ENCODE assay signal across 10 cellular contexts in the genomic region with DNA sequence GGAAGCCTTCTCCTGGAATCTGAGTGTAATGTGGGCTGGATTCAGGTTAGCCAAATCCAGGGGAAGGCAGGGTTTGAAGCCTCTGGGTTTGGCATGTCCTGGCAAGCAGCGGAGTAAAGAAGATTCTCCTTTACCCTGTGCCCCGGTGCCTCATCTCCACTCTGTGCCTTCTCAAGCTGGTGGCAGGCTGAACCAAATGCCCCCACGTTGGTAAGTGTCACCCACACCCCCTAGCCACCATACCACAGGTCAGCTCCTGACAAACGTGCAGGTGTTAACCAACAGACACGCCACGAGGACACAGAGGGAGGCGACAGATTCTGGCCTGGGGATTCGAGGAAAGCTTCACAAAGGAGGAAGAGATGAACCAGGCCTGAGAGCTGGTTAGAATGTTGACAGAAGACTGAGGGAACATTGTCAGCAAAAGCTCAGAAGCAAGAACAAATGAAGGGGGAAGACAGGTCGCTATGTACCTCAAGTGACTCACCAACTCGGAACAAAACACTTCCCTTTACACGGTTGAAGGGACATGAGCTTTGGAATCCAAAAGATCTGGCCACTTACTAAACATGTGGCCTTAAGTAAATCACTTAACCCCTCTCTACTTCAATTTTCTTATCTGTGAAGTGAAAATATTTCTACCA.
A peak's percentile ranks its signal among the peaks of the same experiment; 100 is the strongest.
DNase-seq lines count a peak whose midpoint lies in the region; ATAC-seq, FAIRE-seq and TF ChIP-seq lines count a peak whose summit lies in the region.
"Had no signal": no experiment of that assay in that cellular context is flagged by ENCODE, and none has a peak within 500 bp of the region (broad histone marks: within the 10 kb centered on the region; RNA-seq: fewer than 3 reads in every experiment).

No MANE protein-coding gene starts in this region.

- H3K4me1 Mint-ChIP-seq in activated CD4-positive, alpha-beta T cell treated with anti-CD3 and anti-CD28 coated beads for 36 hours: peaks cover 45% of the 10 kb centered on the region
- H3K4me1 Mint-ChIP-seq in activated CD8-positive, alpha-beta T cell treated with anti-CD3 and anti-CD28 coated beads, Interleukin-2, amount 10 ng/mL, durations not matched to agents 7 days and 5 days (ENCODE audit: low read depth): peaks cover 50% of the 10 kb centered on the region
- peaks cover 24 to 30% of the 10 kb centered on the region in 2 donors for H3K4me1 Mint-ChIP-seq in stimulated activated naive B cell treated with anti-CD40 and anti-IgM and Interleukin-4, amounts not matched to agents 10 μg/mL and 1 μg/mL and 100 μg/mL, for 72 hours

- ATAC-seq in activated CD4-positive, alpha-beta T cell treated with anti-CD3 and anti-CD28 coated beads for 36 hours: no peak
- ATAC-seq in activated CD8-positive, alpha-beta T cell treated with anti-CD3 and anti-CD28 coated beads, Interleukin-2, amount 10 ng/mL, durations not matched to agents 7 days and 5 days: no peak
- no peak for ATAC-seq in stimulated activated naive B cell treated with anti-CD40 and anti-IgM and Interleukin-4, amounts not matched to agents 10 μg/mL and 1 μg/mL and 100 μg/mL, for 72 hours (replicated peaks)
- no peak for ATAC-seq in GM18861 (IDR thresholded peaks at IDR 0.05; ENCODE audit: unreplicated experiment)
- ATAC-seq in GM18858 (IDR thresholded peaks at IDR 0.05; ENCODE audit: unreplicated experiment): no peak
- ATAC-seq: pancreas had no signal

- H3K9me3 ChIP-seq in keratinocyte (ENCODE audit: control insufficient read depth, low read depth, low read length): no peaks in the 10 kb centered on the region
- H3K9me3 ChIP-seq: pancreas had no signal

- no peaks in the 10 kb centered on the region for H3K9me1 ChIP-seq in keratinocyte (ENCODE audit: control insufficient read depth, extremely low read depth, insufficient read depth, low read length)

- dilution Hi-C loops in keratinocyte (cut with MboI; ENCODE audit: extremely low pct_ligation_motif_present, low sequenced_read_pairs): no loop called here

- POLR2A ChIA-PET in activated CD4-positive, alpha-beta T cell treated with anti-CD3 and anti-CD28 coated beads for 36 hours (lab: Charles Lee): interaction anchor here (1.0 kb wide), 1 partner anchor 129 kb away, joined by 3 read pairs; no protein-coding TSS in a partner anchor
- POLR2A ChIA-PET in activated CD8-positive, alpha-beta T cell treated with anti-CD3 and anti-CD28 coated beads, Interleukin-2, amount 10 ng/mL, durations not matched to agents 7 days and 5 days (lab: Charles Lee): interaction anchor here (1.0 to 1.1 kb wide), 2 partner anchors 61 to 96 kb away, joined by 3 to 4 read pairs; no protein-coding TSS in a partner anchor

- H3K27me3 Mint-ChIP-seq in activated CD4-positive, alpha-beta T cell treated with anti-CD3 and anti-CD28 coated beads for 36 hours: no peaks in the 10 kb centered on the region
- no peaks in the 10 kb centered on the region for H3K27me3 Mint-ChIP-seq in activated CD8-positive, alpha-beta T cell treated with anti-CD3 and anti-CD28 coated beads, Interleukin-2, amount 10 ng/mL, durations not matched to agents 7 days and 5 days (ENCODE audit: low read depth)
- no peaks in the 10 kb centered on the region for H3K27me3 Mint-ChIP-seq in stimulated activated naive B cell treated with anti-CD40 and anti-IgM and Interleukin-4, amounts not matched to agents 10 μg/mL and 1 μg/mL and 100 μg/mL, for 72 hours

- H3K27ac Mint-ChIP-seq in activated CD4-positive, alpha-beta T cell treated with anti-CD3 and anti-CD28 coated beads for 36 hours: peak overlapping the region; percentile 58
- peak overlapping the region; percentile 80 for H3K27ac Mint-ChIP-seq in activated CD8-positive, alpha-beta T cell treated with anti-CD3 and anti-CD28 coated beads, Interleukin-2, amount 10 ng/mL, durations not matched to agents 7 days and 5 days
- peak overlapping the region; percentile 51 for H3K27ac Mint-ChIP-seq in stimulated activated naive B cell treated with anti-CD40 and anti-IgM and Interleukin-4, amounts not matched to agents 10 μg/mL and 1 μg/mL and 100 μg/mL, for 72 hours

- intact Hi-C loops in activated CD4-positive, alpha-beta T cell treated with anti-CD3 and anti-CD28 coated beads for 36 hours (cut with DNase I, micrococcal nuclease): no loop called here

- no peak overlapping the region for H3K27ac ChIP-seq in keratinocyte (ENCODE audit: control insufficient read depth, insufficient read depth, low read length)
- H3K27ac ChIP-seq: pancreas had no signal

- no peaks in the 10 kb centered on the region for H3K79me2 ChIP-seq in keratinocyte (ENCODE audit: control insufficient read depth, insufficient read depth, low read length)

- no peaks in the 10 kb centered on the region for H3K36me3 Mint-ChIP-seq in activated CD4-positive, alpha-beta T cell treated with anti-CD3 and anti-CD28 coated beads for 36 hours (ENCODE audit: low read depth)
- no peaks in the 10 kb centered on the region for H3K36me3 Mint-ChIP-seq in activated CD8-positive, alpha-beta T cell treated with anti-CD3 and anti-CD28 coated beads, Interleukin-2, amount 10 ng/mL, durations not matched to agents 7 days and 5 days (ENCODE audit: low read depth)
- H3K36me3 Mint-ChIP-seq in stimulated activated naive B cell treated with anti-CD40 and anti-IgM and Interleukin-4, amounts not matched to agents 10 μg/mL and 1 μg/mL and 100 μg/mL, for 72 hours: no peaks in the 10 kb centered on the region

- no peak overlapping the region for H3K4me3 ChIP-seq in keratinocyte (ENCODE audit: control insufficient read depth in 2 of 3, extremely low read depth in 1 of 3, insufficient read depth in 2 of 3, low read depth in 1 of 3, low read length in 3 of 3)
- H3K4me3 ChIP-seq: pancreas had no signal

- H3K4me2 ChIP-seq in keratinocyte (ENCODE audit: control insufficient read depth, extremely low read depth, insufficient read depth, low read depth, low read length): peak overlapping the region; percentile 48

- H4K20me1 ChIP-seq in keratinocyte (ENCODE audit: control insufficient read depth, extremely low read depth, insufficient read depth, low read length): no peaks in the 10 kb centered on the region

- no peak for FAIRE-seq in keratinocyte (lab: Jason Lieb, UNC)
- FAIRE-seq: pancreas had no signal

- H3K4me1 ChIP-seq in keratinocyte (ENCODE audit: control insufficient read depth, extremely low read depth, insufficient read depth, low read length): peaks cover 13% of the 10 kb centered on the region

- H3K4me3 Mint-ChIP-seq in activated CD4-positive, alpha-beta T cell treated with anti-CD3 and anti-CD28 coated beads for 36 hours: no peak overlapping the region
- peak overlapping the region; percentile 17 for H3K4me3 Mint-ChIP-seq in activated CD8-positive, alpha-beta T cell treated with anti-CD3 and anti-CD28 coated beads, Interleukin-2, amount 10 ng/mL, durations not matched to agents 7 days and 5 days
- no peak overlapping the region for H3K4me3 Mint-ChIP-seq in stimulated activated naive B cell treated with anti-CD40 and anti-IgM and Interleukin-4, amounts not matched to agents 10 μg/mL and 1 μg/mL and 100 μg/mL, for 72 hours

- H2AFZ ChIP-seq in keratinocyte (ENCODE audit: control insufficient read depth, low read length): peak overlapping the region; percentile 62

- no peak for TF ChIP-seq CTCF in keratinocyte (optimal IDR thresholded peaks at IDR 0.05 in 1 of 3, IDR thresholded peaks at IDR 0.05 in 1 of 3, conservative IDR thresholded peaks at IDR 0.05 in 1 of 3; ENCODE audit: extremely low read depth in 1 of 3, insufficient read depth in 2 of 3, low read length in 3 of 3)

- no peaks in the 10 kb centered on the region for H3K27me3 ChIP-seq in keratinocyte (ENCODE audit: control insufficient read depth, extremely low read depth, insufficient read depth, low read length)
- H3K27me3 ChIP-seq: pancreas had no signal

- CTCF ChIA-PET in activated CD4-positive, alpha-beta T cell treated with anti-CD3 and anti-CD28 coated beads for 36 hours (lab: Charles Lee): interaction anchor here (0.6 to 1.6 kb wide), 9 partner anchors 11 to 350 kb away, joined by 3 to 6 read pairs (median 3); no protein-coding TSS in a partner anchor
- CTCF ChIA-PET in activated CD8-positive, alpha-beta T cell treated with anti-CD3 and anti-CD28 coated beads, Interleukin-2, amount 10 ng/mL, durations not matched to agents 7 days and 5 days (lab: Charles Lee): interaction anchor here (0.8 to 2.4 kb wide), 12 partner anchors 10 to 197 kb away, joined by 3 to 11 read pairs (median 6); a partner anchor contains a TSS

- no peaks in the 10 kb centered on the region for H3K9me3 Mint-ChIP-seq in activated CD4-positive, alpha-beta T cell treated with anti-CD3 and anti-CD28 coated beads for 36 hours (ENCODE audit: low read depth)
- H3K9me3 Mint-ChIP-seq in activated CD8-positive, alpha-beta T cell treated with anti-CD3 and anti-CD28 coated beads, Interleukin-2, amount 10 ng/mL, durations not matched to agents 7 days and 5 days (ENCODE audit: insufficient read depth): no peaks in the 10 kb centered on the region
- H3K9me3 Mint-ChIP-seq in stimulated activated naive B cell treated with anti-CD40 and anti-IgM and Interleukin-4, amounts not matched to agents 10 μg/mL and 1 μg/mL and 100 μg/mL, for 72 hours: no peaks in the 10 kb centered on the region

- no peak overlapping the region for H3K9ac ChIP-seq in keratinocyte (ENCODE audit: control insufficient read depth, extremely low read depth, insufficient read depth, low read length)

- no peak for DNase-seq in activated CD4-positive, alpha-beta T cell treated with anti-CD3 and anti-CD28 coated beads for 36 hours
- DNase-seq in activated CD4-positive, alpha-beta T cell treated with anti-CD3 and anti-CD28 coated beads, Interleukin-2, amount 50 U/mL, for 4 hours: no peak
- DNase-seq in activated CD8-positive, alpha-beta T cell treated with anti-CD3 and anti-CD28 coated beads, Interleukin-2, amount 10 ng/mL, durations not matched to agents 7 days and 5 days: no peak
- DNase-seq in keratinocyte (ENCODE audit: low read depth, low spot score): no peak
- no peak for DNase-seq in stimulated activated naive B cell treated with anti-CD40 and anti-IgM and Interleukin-4, amounts not matched to agents 10 μg/mL and 1 μg/mL and 100 μg/mL, for 72 hours
- DNase-seq in NCI-H748 treated with DMSO at 0.1 percent for 48 hours (lab: John Stamatoyannopoulos, UW): no peak
- DNase-seq: NCI-H774, pancreas had no signal

- no peaks in the 10 kb centered on the region for H3K36me3 ChIP-seq in keratinocyte (ENCODE audit: control insufficient read depth in 2 of 2, extremely low read depth in 1 of 2, insufficient read depth in 2 of 2, low read length in 2 of 2)
- H3K36me3 ChIP-seq: pancreas had no signal
